12 cellular contexts compared by ENCODE assay signal in the genomic region with DNA sequence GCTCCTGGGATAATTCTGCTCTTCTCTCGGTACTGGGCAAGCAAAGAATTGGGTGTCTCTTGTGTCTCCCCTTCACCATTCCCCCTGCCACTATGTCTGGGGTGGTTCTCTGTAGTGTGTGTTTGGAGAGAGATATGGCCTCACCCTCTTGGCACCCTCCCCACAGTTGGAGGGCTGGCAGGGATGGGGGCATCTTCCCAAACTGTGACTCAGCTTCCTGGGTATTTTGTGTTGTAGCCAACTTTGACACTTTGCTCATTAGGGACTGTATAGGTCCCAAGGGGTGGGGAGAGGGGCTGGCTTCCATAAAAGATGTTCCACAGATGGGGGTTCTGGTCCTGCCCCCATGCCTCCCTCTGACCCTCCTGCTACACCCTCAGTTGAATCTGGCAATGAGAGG. TPM values are rescaled to one million over a fixed set of nuclear protein-coding genes. Genes with fewer than 3 reads are reported as not detected.
A peak's percentile ranks its signal among the peaks of the same experiment; 100 is the strongest.
DNase-seq lines count a peak whose midpoint lies in the region; ATAC-seq and TF ChIP-seq lines count a peak whose summit lies in the region.
"Had no signal": no experiment of that assay in that cellular context is flagged by ENCODE, and none has a peak within 500 bp of the region (broad histone marks: within the 10 kb centered on the region; RNA-seq: fewer than 3 reads in every experiment).

No MANE protein-coding gene starts in this region.

- no peaks in the 10 kb centered on the region for H3K79me2 ChIP-seq in PC-9 (ENCODE audit: low read depth)

- no peaks in the 10 kb centered on the region for H3K9me2 ChIP-seq in PC-9 (ENCODE audit: insufficient read depth)

- H3K27ac ChIP-seq in A673 (ENCODE audit: low read depth, low read length, poor library complexity, severe bottlenecking) (no peak overlapping the region), PC-9 (no peak overlapping the region), brain microvascular endothelial cell (no peak overlapping the region)

- peaks cover 8% of the 10 kb centered on the region for H3F3A ChIP-seq in PC-9 (ENCODE audit: insufficient read depth, low read depth)

- POLR2A ChIA-PET in A673 (lab: Charles Lee; ENCODE audit: low non-redundant PET), result no interaction called here
- POLR2A ChIA-PET in PC-9 (lab: Charles Lee; ENCODE audit: unreplicated experiment), result interaction anchor here (0.7 kb wide), 1 partner anchor 23 kb away, joined by 4 read pairs; a partner anchor contains a TSS

- H3K36me3 ChIP-seq in A673 (ENCODE audit: insufficient read depth, low read length, poor library complexity, severe bottlenecking) (no peaks in the 10 kb centered on the region), PC-9 (ENCODE audit: low read depth) (no peaks in the 10 kb centered on the region), brain microvascular endothelial cell (replicated peaks) (no peaks in the 10 kb centered on the region)

- H3K4me2 ChIP-seq in PC-9, result peak overlapping the region; percentile 41; the same call in 1 of the 2 replicates

- H3K4me1 ChIP-seq in A673 (ENCODE audit: insufficient read depth, low read length, poor library complexity, severe bottlenecking) (peaks cover 14% of the 10 kb centered on the region), PC-9 (replicated peaks; ENCODE audit: insufficient read depth) (peaks cover 15% of the 10 kb centered on the region; the same call in 1 of the 2 replicates)

- TF ChIP-seq CTCF in A673 (conservative IDR thresholded peaks at IDR 0.05; ENCODE audit: low read depth, low read length), result no peak
- TF ChIP-seq CTCF in PC-9 (conservative IDR thresholded peaks at IDR 0.05), result no peak
- no peak for TF ChIP-seq CTCF in fibroblast of the aortic adventitia (IDR thresholded peaks at IDR 0.05; ENCODE audit: insufficient read depth, low read length)
- no peak for TF ChIP-seq CTCF in brain microvascular endothelial cell (IDR thresholded peaks at IDR 0.05; ENCODE audit: low read depth, low read length, missing control alignments)

- in situ Hi-C loops in brain microvascular endothelial cell (cut with HindIII; ENCODE audit: low pct_ligation_motif_present, low sequenced_read_pairs), result no loop called here

- H3K4me3 ChIP-seq in A673 (ENCODE audit: low read depth, low read length, poor library complexity, severe bottlenecking), result no peak overlapping the region
- no peak overlapping the region for H3K4me3 ChIP-seq in PC-9
- peak overlapping the region; percentile 69 for H3K4me3 ChIP-seq in fibroblast of the aortic adventitia (ENCODE audit: low read depth, low read length)
- H3K4me3 ChIP-seq in brain microvascular endothelial cell (ENCODE audit: low read depth, low read length), result no peak overlapping the region

- no peak for ATAC-seq in sciatic nerve
- ATAC-seq in GM21528 (IDR thresholded peaks at IDR 0.05; ENCODE audit: low FRiP score, unreplicated experiment), result no peak

- no TSS peak for BruUV-seq in A673 (replicated peaks; lab: Mats Ljungman, UMichigan)
- no TSS peak for BruUV-seq in PC-9 (replicated peaks; lab: Mats Ljungman, UMichigan)

- no peak overlapping the region for H2AFZ ChIP-seq in PC-9

- H4K20me1 ChIP-seq in PC-9 (ENCODE audit: insufficient read depth), result no peaks in the 10 kb centered on the region

- intact Hi-C loops in A673 (cut with micrococcal nuclease; ENCODE audit: unreplicated experiment) (no loop called here), PC-9 (cut with micrococcal nuclease; ENCODE audit: unreplicated experiment) (no loop called here), sciatic nerve (cut with DNase I) (no loop called here)

- H3K27me3 ChIP-seq in A673 (replicated peaks; ENCODE audit: insufficient read depth, low read depth, low read length, poor library complexity) (peaks cover 5% of the 10 kb centered on the region), PC-9 (ENCODE audit: insufficient read depth, low read depth) (no peaks in the 10 kb centered on the region), brain microvascular endothelial cell (replicated peaks) (peaks cover 10% of the 10 kb centered on the region)

- H3K9me3 ChIP-seq in A673 (ENCODE audit: low read depth, low read length, poor library complexity, severe bottlenecking) (no peaks in the 10 kb centered on the region), PC-9 (ENCODE audit: insufficient read depth, low read depth) (no peaks in the 10 kb centered on the region)

- peak; percentile 46 for DNase-seq in A673 (ENCODE audit: low spot score)
- no peak for DNase-seq in PC-9
- DNase-seq in fibroblast of the aortic adventitia (ENCODE audit: low read depth), result peak; percentile 64
- peak; percentile 63 for DNase-seq in sciatic nerve (ENCODE audit: low spot score)
- DNase-seq in NOMO-1 treated with dmso at 0.1 percent for 144 hours (lab: John Stamatoyannopoulos, UW; ENCODE audit: unreplicated experiment), result no peak
- no peak for DNase-seq in SW480 (ENCODE audit: low spot score)
- no peak for DNase-seq in brain microvascular endothelial cell
- DNase-seq: activated B cell treated with CpG ODN at 0.5 μM for 24 hours; activated T-cell treated with anti-CD3 and anti-CD28 coated beads, Interleukin-2, amount 50 U/mL, for 72 hours; NCI-H2171; stimulated activated CD4-positive, alpha-beta T cell treated with anti-CD3 and anti-CD28 coated beads, Interleukin-4, amount 100 ng/mL, for 4 hours had no signal

- CTCF ChIA-PET in A673 (lab: Charles Lee), result interaction anchor here (2.3 kb wide), 1 partner anchor 11 kb away, joined by 6 read pairs; no protein-coding TSS in a partner anchor
- CTCF ChIA-PET in PC-9 (lab: Charles Lee), result no interaction called here

RNA-seq across cellular contexts. Expression of a gene that starts 1.7 kb away (rescaled TPM):
- total RNA-seq in A673 (2021) (11.5 and 13.6 TPM in 2 replicates), PC-9 (2021) (15.1 and 22.1 TPM in 2 replicates), fibroblast of the aortic adventitia (ENCODE audit: low replicate concordance) (54.0 and 315 TPM in 2 replicates), sciatic nerve (423 TPM)

RNA-seq across cellular contexts. Expression of a gene that starts 20.6 kb away (rescaled TPM):
- total RNA-seq in A673 (2021) (70.2 and 74.7 TPM in 2 replicates), PC-9 (2021) (87.2 and 102 TPM in 2 replicates), fibroblast of the aortic adventitia (ENCODE audit: low replicate concordance) (23.8 and 40.6 TPM in 2 replicates), sciatic nerve (88.4 TPM)

RNA-seq across cellular contexts. Expression of a gene that starts 22.6 kb away (rescaled TPM):
- total RNA-seq in A673 (2021) (13.5 and 14.1 TPM in 2 replicates), PC-9 (2021) (11.6 and 12.6 TPM in 2 replicates), fibroblast of the aortic adventitia (ENCODE audit: low replicate concordance) (5.6 and 7.9 TPM in 2 replicates), sciatic nerve (2.8 TPM)

RNA-seq across cellular contexts. Expression of a gene that starts 44.3 kb away (rescaled TPM):
- 4.5 and 4.7 TPM in 2 replicates for total RNA-seq in A673 (2021)
- total RNA-seq in PC-9 (2021), result 12.6 and 15.9 TPM in 2 replicates
- total RNA-seq in fibroblast of the aortic adventitia (ENCODE audit: low replicate concordance), result 0.41 and 0.54 TPM in 2 replicates
- total RNA-seq in sciatic nerve, result 6.1 TPM
- total RNA-seq: activated B cell treated with CpG ODN at 0.5 μM for 24 hours had no signal

RNA-seq across cellular contexts. Expression of a gene that starts 46.5 kb away (rescaled TPM):
- 58.6 and 70.9 TPM in 2 replicates for total RNA-seq in A673 (2021)
- 38.2 and 42.5 TPM in 2 replicates for total RNA-seq in PC-9 (2021)
- 7.1 and 30.2 TPM in 2 replicates for total RNA-seq in fibroblast of the aortic adventitia (ENCODE audit: low replicate concordance)
- total RNA-seq in sciatic nerve, result 38.8 TPM

Comparison
In these comparisons a context has a peak if more than half of its experiments do, and no peak if none do; other contexts are left out.
1. DNase-seq: peak in A673 (single experiment), fibroblast of the aortic adventitia (single experiment) and sciatic nerve (single experiment); none in PC-9 (0 of 2), NOMO-1 treated with dmso at 0.1 percent for 144 hours (single experiment), SW480 (single experiment) and brain microvascular endothelial cell (single experiment).